ENCODE assay signal across 17 cellular contexts in genomic region chr1:54813479-54814147, GRCh38. TPM values are rescaled to one million over a fixed set of nuclear protein-coding genes. Genes with fewer than 3 reads are reported as not detected.
A peak's percentile ranks its signal among the peaks of the same experiment; 100 is the strongest.
DNase-seq lines count a peak whose midpoint lies in the region; ATAC-seq and TF ChIP-seq lines count a peak whose summit lies in the region.
"Had no signal": no experiment of that assay in that cellular context is flagged by ENCODE, and none has a peak within 500 bp of the region (broad histone marks: within the 10 kb centered on the region; RNA-seq: fewer than 3 reads in every experiment).

No MANE protein-coding gene starts in this region.

- H3K36me3 Mint-ChIP-seq in activated T-cell treated with anti-CD3 and anti-CD28 coated beads, Interleukin-2, amount 50 U/mL, for 4 hours (ENCODE audit: insufficient read depth), result no peaks in the 10 kb centered on the region
- H3K36me3 Mint-ChIP-seq: activated naive CD4-positive, alpha-beta T cell treated with anti-CD3 and anti-CD28 coated beads, Interleukin-2, amount 50 U/mL, for 24 hours had no signal

- TF ChIP-seq CTCF in Peyer's patch (IDR thresholded peaks at IDR 0.05), result no peak
- no peak for TF ChIP-seq CTCF in prostate gland (IDR thresholded peaks at IDR 0.05)

- intact Hi-C loops in prostate gland (cut with DNase I), result loop anchor here (10.0 kb wide), 1 partner anchor 949 kb away; no protein-coding TSS in a partner anchor

- no peaks in the 10 kb centered on the region for H3K27me3 Mint-ChIP-seq in activated T-cell treated with anti-CD3 and anti-CD28 coated beads, Interleukin-2, amount 50 U/mL, for 4 hours (ENCODE audit: low read depth)
- H3K27me3 Mint-ChIP-seq: activated naive CD4-positive, alpha-beta T cell treated with anti-CD3 and anti-CD28 coated beads, Interleukin-2, amount 50 U/mL, for 24 hours had no signal

- TF ChIP-seq POLR2A in Peyer's patch (IDR thresholded peaks at IDR 0.05) (no peak), prostate gland (IDR thresholded peaks at IDR 0.05) (no peak)

- H3K9me3 Mint-ChIP-seq in activated T-cell treated with anti-CD3 and anti-CD28 coated beads, Interleukin-2, amount 50 U/mL, for 4 hours, result no peaks in the 10 kb centered on the region
- H3K9me3 Mint-ChIP-seq: activated naive CD4-positive, alpha-beta T cell treated with anti-CD3 and anti-CD28 coated beads, Interleukin-2, amount 50 U/mL, for 24 hours had no signal

- H3K4me3 Mint-ChIP-seq in activated T-cell treated with anti-CD3 and anti-CD28 coated beads, Interleukin-2, amount 50 U/mL, for 4 hours, result no peak overlapping the region
- H3K4me3 Mint-ChIP-seq: activated naive CD4-positive, alpha-beta T cell treated with anti-CD3 and anti-CD28 coated beads, Interleukin-2, amount 50 U/mL, for 24 hours had no signal

- WGBS in prostate gland, result 89% methylated on average over 14 of the region's 14 CpGs

- peak; percentile 10 to 11 for DNase-seq in activated T-cell treated with anti-CD3 and anti-CD28 coated beads, Interleukin-2, amount 50 U/mL, for 48 hours
- no peak for DNase-seq in activated T-cell treated with anti-CD3 and anti-CD28 coated beads, Interleukin-2, amount 50 U/mL, for 4 hours
- DNase-seq in Peyer's patch (peak in 2 of 3 donors; percentile 14 to 49), left lobe of liver (ENCODE audit: low spot score) (peak; percentile 14), ureter (ENCODE audit: low spot score) (peak; percentile 36), prostate gland (ENCODE audit: low spot score) (no peak), HT-29 (ENCODE audit: low spot score) (no peak), inferior parietal cortex (ENCODE audit: extremely low spot score) (no peak)
- DNase-seq: effector memory CD4-positive, alpha-beta T cell; midbrain; NCI-H2029; NCI-H524 treated with DMSO at 0.1 percent for 48 hours; ovary; SW 1271 had no signal

- H3K9me3 ChIP-seq in Peyer's patch (no peaks in the 10 kb centered on the region), prostate gland (no peaks in the 10 kb centered on the region)
- H3K9me3 ChIP-seq: breast epithelium, ovary had no signal

- H3K4me3 ChIP-seq in Peyer's patch, result no peak overlapping the region
- H3K4me3 ChIP-seq in prostate gland, result no peak overlapping the region
- H3K4me3 ChIP-seq: breast epithelium, ovary had no signal

- peak overlapping the region in 2 of 4 donors; percentile 85 to 90 for H3K27ac ChIP-seq in Peyer's patch
- H3K27ac ChIP-seq in prostate gland, result no peak overlapping the region
- H3K27ac ChIP-seq: breast epithelium, ovary had no signal

- no peak for ATAC-seq in activated T-cell treated with anti-CD3 and anti-CD28 coated beads, Interleukin-2, amount 50 U/mL, for 4 hours
- no peak for ATAC-seq in left lobe of liver

- peaks cover 0 to 14% (median 5%) of the 10 kb centered on the region in 4 donors for H3K4me1 ChIP-seq in Peyer's patch
- no peaks in the 10 kb centered on the region for H3K4me1 ChIP-seq in prostate gland (replicated peaks)
- H3K4me1 ChIP-seq: breast epithelium had no signal

- H3K27me3 ChIP-seq in Peyer's patch, result no peaks in the 10 kb centered on the region
- no peaks in the 10 kb centered on the region for H3K27me3 ChIP-seq in prostate gland (replicated peaks; ENCODE audit: insufficient read depth)
- H3K27me3 ChIP-seq: breast epithelium, ovary had no signal

- H3K4me1 Mint-ChIP-seq in activated T-cell treated with anti-CD3 and anti-CD28 coated beads, Interleukin-2, amount 50 U/mL, for 4 hours (ENCODE audit: low read depth), result peaks cover 4% of the 10 kb centered on the region

- no peaks in the 10 kb centered on the region for H3K36me3 ChIP-seq in Peyer's patch
- H3K36me3 ChIP-seq in prostate gland, result no peaks in the 10 kb centered on the region
- H3K36me3 ChIP-seq: breast epithelium, ovary had no signal

RNA-seq across cellular contexts. Expression of gene TTC22, which starts 12.5 kb away (rescaled TPM):
- 1 to 10 TPM; 1.9 to 2.8 (median 2.0) TPM for total RNA-seq in activated T-cell treated with anti-CD3 and anti-CD28 coated beads, Interleukin-2, amount 50 U/mL, for 4 hours
- 100 to 1,000 TPM in 2 of 4 donors, 10 to 100 TPM in 2; 15.7 to 136 (median 102) TPM for total RNA-seq in Peyer's patch
- 4.4 TPM for total RNA-seq in left lobe of liver
- 14.9 TPM for total RNA-seq in ureter
- total RNA-seq in prostate gland, result 10 to 100 TPM; 18.0 to 30.4 TPM
- 26.7 and 27.6 TPM in 2 replicates for total RNA-seq in HT-29 (2014; rRNA removed; shearing (Covaris generic))
- total RNA-seq: fibroblast of villous mesenchyme had no signal

RNA-seq across cellular contexts. Expression of gene PARS2, which starts 49.3 kb away (rescaled TPM):
- total RNA-seq in activated T-cell treated with anti-CD3 and anti-CD28 coated beads, Interleukin-2, amount 50 U/mL, for 4 hours, result 1 to 10 TPM; 5.5 to 7.9 (median 6.1) TPM
- total RNA-seq in Peyer's patch (10 to 100 TPM in 1 of 4 donors, 1 to 10 TPM in 3; 1.7 to 10.0 (median 5.8) TPM), left lobe of liver (4.3 TPM), ureter (6.2 TPM), prostate gland (10 to 100 TPM; 12.0 to 12.2 TPM)
- 6.4 and 7.2 TPM in 2 replicates for total RNA-seq in HT-29 (2014; rRNA removed; shearing (Covaris generic))

Comparison
In these comparisons a context has a peak if more than half of its experiments do, and no peak if none do; other contexts are left out.
1. DNase-seq: peak in activated T-cell treated with anti-CD3 and anti-CD28 coated beads, Interleukin-2, amount 50 U/mL, for 48 hours (2 of 2), Peyer's patch (2 of 3), left lobe of liver (single experiment) and ureter (single experiment); none in activated T-cell treated with anti-CD3 and anti-CD28 coated beads, Interleukin-2, amount 50 U/mL, for 4 hours (single experiment), prostate gland (single experiment), HT-29 (single experiment) and inferior parietal cortex (single experiment).